7 cellular contexts compared by ENCODE assay signal in genomic region chr11:1762537-1763302, GRCh38. TPM values are rescaled to one million over a fixed set of nuclear protein-coding genes. Genes with fewer than 3 reads are reported as not detected.
DNase-seq lines count a peak whose midpoint lies in the region; ATAC-seq lines count a peak whose summit lies in the region.

No MANE protein-coding gene starts in this region.

- ATAC-seq in GM21447 (IDR thresholded peaks at IDR 0.05; ENCODE audit: unreplicated experiment) = peak; percentile 7
- no peak for ATAC-seq in GM19035 (IDR thresholded peaks at IDR 0.05; ENCODE audit: unreplicated experiment)
- ATAC-seq in HG03196 (IDR thresholded peaks at IDR 0.05; ENCODE audit: unreplicated experiment) = no peak

- 68 to 73% methylated on average over 16 of the region's 16 CpGs for WGBS in ectodermal cell, 2 experiments

- peak overlapping the region; percentile 93 for H3K9ac ChIP-seq in NT2/D1 (ENCODE audit: insufficient read length, low read depth)

- H3K4me1 ChIP-seq in NT2/D1 (ENCODE audit: insufficient read depth, insufficient read length) = peaks cover 7% of the 10 kb centered on the region
- H3K4me1 ChIP-seq in ectodermal cell (ENCODE audit: control insufficient read depth, insufficient read depth, low read length) = peaks cover 9% of the 10 kb centered on the region
- peaks cover 4 to 53% of the 10 kb centered on the region in 2 donors for H3K4me1 ChIP-seq in muscle layer of duodenum (ENCODE audit: control insufficient read depth in 1 of 2, insufficient read depth in 2 of 2, low read length in 2 of 2)

- H3K27ac ChIP-seq in ectodermal cell (ENCODE audit: insufficient read depth, low read depth, low read length, poor library complexity, severe bottlenecking) (no peak overlapping the region), muscle layer of duodenum (ENCODE audit: low read length) (peak overlapping the region; percentile 79)

- H3K36me3 ChIP-seq in NT2/D1 (ENCODE audit: insufficient read depth, insufficient read length, low read length) (peaks cover 43% of the 10 kb centered on the region), ectodermal cell (ENCODE audit: control insufficient read depth, insufficient read depth, low read length) (no peaks in the 10 kb centered on the region), muscle layer of duodenum (ENCODE audit: control insufficient read depth in 1 of 2, insufficient read depth in 2 of 2, low read length in 2 of 2) (peaks cover 4 to 28% of the 10 kb centered on the region in 2 donors)

- H3K27me3 ChIP-seq in NT2/D1 (ENCODE audit: insufficient read depth, insufficient read length) (peaks cover 2% of the 10 kb centered on the region), ectodermal cell (ENCODE audit: control insufficient read depth, insufficient read depth, low read length, poor library complexity, severe bottlenecking) (no peaks in the 10 kb centered on the region), muscle layer of duodenum (ENCODE audit: low read depth, low read length) (no peaks in the 10 kb centered on the region)

- DNase-seq in NT2/D1 (ENCODE audit: low read depth, low spot score) (no peak), RKO (ENCODE audit: low spot score) (no peak)

- H3K4me3 ChIP-seq in NT2/D1 (ENCODE audit: insufficient read length, low read depth) (peak overlapping the region; percentile 78), ectodermal cell (ENCODE audit: insufficient read depth, low read depth, low read length) (peak overlapping the region; percentile 91), muscle layer of duodenum (ENCODE audit: low read depth in 1 of 2, low read length in 2 of 2) (peak overlapping the region; percentile 72 to 97)

- H3K9me3 ChIP-seq in NT2/D1 (ENCODE audit: insufficient read depth, low read length) = no peaks in the 10 kb centered on the region
- H3K9me3 ChIP-seq in ectodermal cell (ENCODE audit: control insufficient read depth, low read length) = no peaks in the 10 kb centered on the region
- H3K9me3 ChIP-seq in muscle layer of duodenum (ENCODE audit: control insufficient read depth in 1 of 2, low read length in 2 of 2) = no peaks in the 10 kb centered on the region

RNA-seq across cellular contexts. Expression of gene CTSD, which starts 1.0 kb away (rescaled TPM):
- 165 TPM for polyA plus RNA-seq in ectodermal cell (2013, experiment 1 of 4)
- 165 TPM for polyA plus RNA-seq in ectodermal cell (2013, experiment 2 of 4)
- polyA plus RNA-seq in ectodermal cell (2013, experiment 3 of 4) = 109 TPM
- polyA plus RNA-seq in ectodermal cell (2013, experiment 4 of 4) = 117 TPM

RNA-seq across cellular contexts. Expression of gene IFITM10, which starts 12.3 kb away (rescaled TPM):
- polyA plus RNA-seq in ectodermal cell (2013, experiment 1 of 4) = 0.50 TPM
- 0.50 TPM for polyA plus RNA-seq in ectodermal cell (2013, experiment 2 of 4)
- 0.16 TPM for polyA plus RNA-seq in ectodermal cell (2013, experiment 3 of 4)
- polyA plus RNA-seq in ectodermal cell (2013, experiment 4 of 4) = 0.41 TPM
